In genomic region chr2:119082821-119083400, GRCh38 we compare ENCODE assay signal across 20 cellular contexts.
A peak's percentile ranks its signal among the peaks of the same experiment; 100 is the strongest.
DNase-seq lines count a peak whose midpoint lies in the region; ATAC-seq, FAIRE-seq and TF ChIP-seq lines count a peak whose summit lies in the region.
"Had no signal": no experiment of that assay in that cellular context is flagged by ENCODE, and none has a peak within 500 bp of the region (broad histone marks: within the 10 kb centered on the region; RNA-seq: fewer than 3 reads in every experiment).

No MANE protein-coding gene starts in this region.

- H3K27me3 ChIP-seq in BLaER1 (no peaks in the 10 kb centered on the region), H1 (replicated peaks in 1 of 4; ENCODE audit: control insufficient read depth in 3 of 4, extremely low read depth in 1 of 4, insufficient read depth in 3 of 4, low read length in 3 of 4) (no peaks in the 10 kb centered on the region)

- H4K20me1 ChIP-seq in BLaER1 (no peaks in the 10 kb centered on the region), H1 (replicated peaks in 1 of 2; ENCODE audit: control insufficient read depth in 1 of 2, insufficient read depth in 2 of 2, low read length in 2 of 2) (no peaks in the 10 kb centered on the region)

- H3K4me1 ChIP-seq in BLaER1 (peaks cover 12% of the 10 kb centered on the region), H1 (replicated peaks in 1 of 4; ENCODE audit: control insufficient read depth in 3 of 4, insufficient read depth in 4 of 4, low read length in 3 of 4) (peaks cover 0 to 3% (median 0%) of the 10 kb centered on the region in 4 experiments; a peak in 1 of 7 replicates)

- no peak overlapping the region for H4K91ac ChIP-seq in H1 (replicated peaks; ENCODE audit: insufficient read length, low read length)

- H3K79me2 ChIP-seq in H1 (ENCODE audit: control insufficient read depth in 1 of 2, insufficient read depth in 2 of 2, low read length in 2 of 2): no peaks in the 10 kb centered on the region

- no peaks in the 10 kb centered on the region for H3K4me1 Mint-ChIP-seq in activated CD4-positive, alpha-beta T cell treated with anti-CD3 and anti-CD28 coated beads, Interleukin-2, amount 10 ng/mL, durations not matched to agents 7 days and 5 days
- H3K4me1 Mint-ChIP-seq: B cell had no signal

- no peak overlapping the region for H4K5ac ChIP-seq in H1 (ENCODE audit: insufficient read length, low read depth, low read length)

- TF ChIP-seq EP300 in H1 (IDR thresholded peaks at IDR 0.05; ENCODE audit: borderline replicate concordance in 1 of 2, low read depth in 2 of 2, low read length in 2 of 2): no peak

- no peak overlapping the region for H2AK5ac ChIP-seq in H1 (ENCODE audit: low read depth, low read length)

- no peak overlapping the region for H3K18ac ChIP-seq in H1 (ENCODE audit: extremely low read depth, low read length)

- H2BK15ac ChIP-seq in H1 (ENCODE audit: low read length): no peak overlapping the region

- no peak overlapping the region for H2BK5ac ChIP-seq in H1 (ENCODE audit: low read depth, low read length)

- no peak overlapping the region for H3K14ac ChIP-seq in H1 (ENCODE audit: insufficient read length)

- no peak overlapping the region for H4K8ac ChIP-seq in H1 (ENCODE audit: extremely low read depth, insufficient read depth, low read length)

- H3K4me3 ChIP-seq in BLaER1: no peak overlapping the region
- H3K4me3 ChIP-seq in H1 (ENCODE audit: extremely low read depth in 1 of 4, insufficient read depth in 2 of 4, low read depth in 3 of 4, low read length in 4 of 4): no peak overlapping the region
- H3K4me3 ChIP-seq: GM12878 had no signal

- H3K4me3 Mint-ChIP-seq in activated CD4-positive, alpha-beta T cell treated with anti-CD3 and anti-CD28 coated beads, Interleukin-2, amount 10 ng/mL, durations not matched to agents 7 days and 5 days: no peak overlapping the region
- H3K4me3 Mint-ChIP-seq: B cell; CD8-positive, alpha-beta T cell; H9 had no signal

- peaks cover 4% of the 10 kb centered on the region for H3K27me3 Mint-ChIP-seq in activated CD4-positive, alpha-beta T cell treated with anti-CD3 and anti-CD28 coated beads, Interleukin-2, amount 10 ng/mL, durations not matched to agents 7 days and 5 days
- H3K27me3 Mint-ChIP-seq: B cell had no signal

- H3K56ac ChIP-seq in H1 (replicated peaks; ENCODE audit: insufficient read length, low read depth, low read length): no peak overlapping the region

- no peak overlapping the region for H2BK12ac ChIP-seq in H1 (ENCODE audit: low read depth, low read length)

- peak overlapping the region; percentile 20; the same call in 1 of the 2 replicates for H2AFZ ChIP-seq in H1 (ENCODE audit: low read length)

- H3K27ac ChIP-seq in BLaER1 (peak overlapping the region; percentile 37; the same call in 1 of the 2 replicates), H1 (ENCODE audit: low read depth, low read length) (no peak overlapping the region)
- H3K27ac ChIP-seq: 22Rv1 had no signal

- H3K27ac Mint-ChIP-seq in activated CD4-positive, alpha-beta T cell treated with anti-CD3 and anti-CD28 coated beads, Interleukin-2, amount 10 ng/mL, durations not matched to agents 7 days and 5 days: no peak overlapping the region
- H3K27ac Mint-ChIP-seq: B cell; CD8-positive, alpha-beta T cell; H9 had no signal

- H3K9me3 Mint-ChIP-seq in activated CD4-positive, alpha-beta T cell treated with anti-CD3 and anti-CD28 coated beads, Interleukin-2, amount 10 ng/mL, durations not matched to agents 7 days and 5 days: no peaks in the 10 kb centered on the region
- H3K9me3 Mint-ChIP-seq: CD8-positive, alpha-beta T cell; H9 had no signal

- H3K36me3 ChIP-seq in BLaER1: no peaks in the 10 kb centered on the region
- no peaks in the 10 kb centered on the region for H3K36me3 ChIP-seq in H1 (ENCODE audit: control insufficient read depth in 2 of 4, insufficient read depth in 4 of 4, low read length in 3 of 4)

- H3K4me2 ChIP-seq in BLaER1 (peak overlapping the region; percentile 31), H1 (ENCODE audit: insufficient read depth in 1 of 2, low read depth in 2 of 2, low read length in 2 of 2) (no peak overlapping the region)

- H3K9ac ChIP-seq in BLaER1: no peak overlapping the region
- no peak overlapping the region for H3K9ac ChIP-seq in H1 (replicated peaks in 1 of 4; ENCODE audit: extremely low read depth in 1 of 4, low read depth in 3 of 4, low read length in 3 of 4)

- WGBS in H1 (ENCODE audit: extremely low coverage in 1 of 2, insufficient coverage in 1 of 2, insufficient read length in 1 of 2, insufficient replicate concordance in 2 of 2, low coverage in 1 of 2, low lambda C conversion rate in 2 of 2, missing lambda C conversion rate in 1 of 2), 2 experiments: 85% methylated on average over 10 of the region's 10 CpGs; no CpG with 5 or more reads in 1 of the 2 experiments

- H3K9me3 ChIP-seq in BLaER1: peaks cover 5% of the 10 kb centered on the region; the same call in 1 of the 2 replicates
- no peaks in the 10 kb centered on the region for H3K9me3 ChIP-seq in H1 (ENCODE audit: insufficient read depth in 2 of 2, low read depth in 1 of 2, low read length in 1 of 2)
- H3K9me3 ChIP-seq: Caco-2 had no signal

- H3K36me3 Mint-ChIP-seq in activated CD4-positive, alpha-beta T cell treated with anti-CD3 and anti-CD28 coated beads, Interleukin-2, amount 10 ng/mL, durations not matched to agents 7 days and 5 days (ENCODE audit: low read depth): no peaks in the 10 kb centered on the region
- H3K36me3 Mint-ChIP-seq: CD8-positive, alpha-beta T cell had no signal

- no peaks in the 10 kb centered on the region for H3K79me1 ChIP-seq in H1 (ENCODE audit: low read depth, low read length)

- no peak for TF ChIP-seq CTCF in H1 (IDR thresholded peaks at IDR 0.05; ENCODE audit: control extremely low read depth in 1 of 3, insufficient read depth in 1 of 3, low read depth in 1 of 3, low read length in 3 of 3)

- no peak overlapping the region for H2BK20ac ChIP-seq in H1 (ENCODE audit: low read length)

- peak; percentile 36 for DNase-seq in LHCN-M2 (ENCODE audit: low read depth)
- no peak for DNase-seq in H1 (ENCODE audit: low read depth in 1 of 2, low spot score in 2 of 2)
- peak; percentile 67 for DNase-seq in myocyte (ENCODE audit: low read depth)
- no peak for DNase-seq in left colon
- DNase-seq in activated CD4-positive, alpha-beta T cell treated with anti-CD3 and anti-CD28 coated beads, Interleukin-2, amount 10 ng/mL, durations not matched to agents 7 days and 5 days: no peak
- DNase-seq in GF-D8 (lab: John Stamatoyannopoulos, UW): no peak
- DNase-seq: C1 segment of cervical spinal cord; Caco-2; CD8-positive, alpha-beta T cell; DMS153; DND-41; H9 had no signal

- no peak for TF ChIP-seq POLR2A in H1 (IDR thresholded peaks at IDR 0.05; ENCODE audit: control extremely low read depth in 1 of 2, low read depth in 2 of 2, low read length in 2 of 2)

- H2BK120ac ChIP-seq in H1 (replicated peaks; ENCODE audit: low read depth, low read length): no peak overlapping the region

- H3K4ac ChIP-seq in H1 (replicated peaks; ENCODE audit: insufficient read length, low read depth, low read length): no peak overlapping the region

- POLR2A ChIA-PET in H1 (lab: Charles Lee; ENCODE audit: partially characterized antibody): interaction anchor here (0.7 kb wide), 1 partner anchor 35 kb away, joined by 3 read pairs; no protein-coding TSS in a partner anchor
- POLR2A ChIA-PET in activated CD4-positive, alpha-beta T cell treated with anti-CD3 and anti-CD28 coated beads, Interleukin-2, amount 10 ng/mL, durations not matched to agents 7 days and 5 days (lab: Charles Lee): no interaction called here

- H3K23me2 ChIP-seq in H1 (ENCODE audit: low read depth, low read length): no peaks in the 10 kb centered on the region

- no peak overlapping the region for H3K23ac ChIP-seq in H1 (ENCODE audit: insufficient read length)

- no peak for TF ChIP-seq RAD21 in H1 (IDR thresholded peaks at IDR 0.05 in 1 of 2, conservative IDR thresholded peaks at IDR 0.05 in 1 of 2; ENCODE audit: low read depth in 2 of 2, low read length in 2 of 2)

- ATAC-seq in left colon: no peak
- ATAC-seq in GM19035 (IDR thresholded peaks at IDR 0.05; ENCODE audit: unreplicated experiment): no peak
- ATAC-seq: CD8-positive, alpha-beta T cell; GM12878; HCT116 had no signal

- CTCF ChIA-PET in H1 (lab: Charles Lee; ENCODE audit: partially characterized antibody): interaction anchor here (0.8 to 1.2 kb wide), 3 partner anchors 11 to 183 kb away, joined by 3 to 4 read pairs (median 3); no protein-coding TSS in a partner anchor
- CTCF ChIA-PET in activated CD4-positive, alpha-beta T cell treated with anti-CD3 and anti-CD28 coated beads, Interleukin-2, amount 10 ng/mL, durations not matched to agents 7 days and 5 days (lab: Charles Lee): no interaction called here

- no peak for FAIRE-seq in H1 (lab: Jason Lieb, UNC)
- FAIRE-seq: A204.1, G401.6, GM12878 had no signal

- intact Hi-C loops in left colon (cut with DNase I, micrococcal nuclease): no loop called here

TF ChIP-seq in H1, 55 proteins besides CTCF, POLR2A, EP300 and RAD21:
- TF ChIP-seq PHF8 (conservative IDR thresholded peaks at IDR 0.05; ENCODE audit: low read depth, low read length) (no peak), SP1 (IDR thresholded peaks at IDR 0.05; ENCODE audit: low read depth, low read length) (no peak)

Comparison
In these comparisons a context has a peak if more than half of its experiments do, and no peak if none do; other contexts are left out.
1. DNase-seq: peak in LHCN-M2 (single experiment) and myocyte (single experiment); none in H1 (0 of 2), left colon (0 of 2), activated CD4-positive, alpha-beta T cell treated with anti-CD3 and anti-CD28 coated beads, Interleukin-2, amount 10 ng/mL, durations not matched to agents 7 days and 5 days (single experiment) and GF-D8 (single experiment).